In the genomic region with DNA sequence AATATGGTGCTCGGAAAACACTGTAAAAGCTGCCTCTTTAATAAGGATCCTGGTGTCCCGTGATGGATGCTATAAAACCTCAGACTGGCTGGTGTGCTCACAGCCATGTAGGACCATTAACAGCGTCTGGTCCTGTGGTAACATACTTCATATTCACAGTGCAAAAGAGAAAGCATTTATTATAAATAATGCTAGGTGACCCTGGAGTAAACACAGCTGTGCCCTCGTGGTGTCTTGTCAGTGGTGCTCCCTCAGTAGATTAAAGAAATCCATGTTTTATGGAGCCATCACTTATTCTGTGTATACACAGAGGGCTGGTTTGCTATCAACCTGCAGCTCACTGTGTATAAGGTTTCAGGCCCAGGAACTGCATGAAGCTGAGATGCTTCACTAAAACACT, we compare ENCODE assay signal across 17 cellular contexts.
DNase-seq lines count a peak whose midpoint lies in the region; ATAC-seq and TF ChIP-seq lines count a peak whose summit lies in the region.
"Had no signal": no experiment of that assay in that cellular context is flagged by ENCODE, and none has a peak within 500 bp of the region (broad histone marks: within the 10 kb centered on the region; RNA-seq: fewer than 3 reads in every experiment).

No MANE protein-coding gene starts in this region.

- no peak overlapping the region for H3K4me3 ChIP-seq in hepatocyte
- H3K4me3 ChIP-seq: Peyer's patch, SJCRH30 had no signal

- no peak overlapping the region for H2AFZ ChIP-seq in hepatocyte

- ATAC-seq in GM21423 (IDR thresholded peaks at IDR 0.05; ENCODE audit: unreplicated experiment) = no peak
- ATAC-seq: HCT116 had no signal

- no peaks in the 10 kb centered on the region for H3K79me2 ChIP-seq in hepatocyte

- H3K27ac ChIP-seq in hepatocyte = no peak overlapping the region
- H3K27ac ChIP-seq: Peyer's patch, SJCRH30 had no signal

- H3K4me1 ChIP-seq in hepatocyte (ENCODE audit: insufficient read depth) = peaks cover 17% of the 10 kb centered on the region
- H3K4me1 ChIP-seq: SJCRH30 had no signal

- DNase-seq in NCI-H1417 (lab: John Stamatoyannopoulos, UW) (peak in 2 of 3 experiments; percentile 34 to 67), NCI-H1417 treated with DMSO at 0.1 percent for 48 hours (lab: John Stamatoyannopoulos, UW) (no peak), NCI-H748 (lab: John Stamatoyannopoulos, UW; ENCODE audit: unreplicated experiment) (peak; percentile 71), hepatocyte (ENCODE audit: low spot score) (peak; percentile 34), AG08396 (ENCODE audit: low spot score) (no peak), SK-N-DZ (ENCODE audit: low spot score) (no peak)
- DNase-seq: DMS79, MV-4-11, NCI-H1436, NCI-H187 treated with DMSO at 0.1 percent for 48 hours, NCI-H446 treated with DMSO at 0.1 percent for 48 hours, NCI-H526 treated with DMSO at 0.1 percent for 48 hours, Peyer's patch, SJCRH30, T-helper 1 cell had no signal

- H3K27me3 ChIP-seq in hepatocyte = no peaks in the 10 kb centered on the region
- H3K27me3 ChIP-seq: Peyer's patch, SJCRH30 had no signal

- no peaks in the 10 kb centered on the region for H3K9me3 ChIP-seq in hepatocyte (ENCODE audit: low read depth)
- H3K9me3 ChIP-seq: Peyer's patch, SJCRH30 had no signal

- H4K20me1 ChIP-seq in hepatocyte (ENCODE audit: insufficient read depth, poor library complexity, severe bottlenecking) = no peaks in the 10 kb centered on the region

- 39% methylated on average over 4 of the region's 4 CpGs for WGBS in hepatocyte (ENCODE audit: low lambda C conversion rate, missing lambda C conversion rate)

- no peaks in the 10 kb centered on the region for H3K9me2 ChIP-seq in hepatocyte (replicated peaks; ENCODE audit: insufficient read depth)

- H3K4me2 ChIP-seq in hepatocyte = no peak overlapping the region

- no peak for TF ChIP-seq CTCF in hepatocyte (IDR thresholded peaks at IDR 0.05; ENCODE audit: poor library complexity)

- H3K36me3 ChIP-seq in hepatocyte (replicated peaks; ENCODE audit: insufficient read depth, low read depth) = no peaks in the 10 kb centered on the region
- H3K36me3 ChIP-seq: Peyer's patch, SJCRH30 had no signal

Comparison
In these comparisons a context has a peak if more than half of its experiments do, and no peak if none do; other contexts are left out.
1. DNase-seq: peak in NCI-H1417 (2 of 3), NCI-H748 (single experiment) and hepatocyte (single experiment); none in NCI-H1417 treated with DMSO at 0.1 percent for 48 hours (single experiment), AG08396 (single experiment) and SK-N-DZ (single experiment).